Comparison of ENCODE assay signal across 8 cellular contexts in genomic region chr11:126115820-126116319, GRCh38. TPM values are rescaled to one million over a fixed set of nuclear protein-coding genes. Genes with fewer than 3 reads are reported as not detected.
A peak's percentile ranks its signal among the peaks of the same experiment; 100 is the strongest.
DNase-seq lines count a peak whose midpoint lies in the region; ATAC-seq, FAIRE-seq and TF ChIP-seq lines count a peak whose summit lies in the region.

No MANE protein-coding gene starts in this region.

- H3K9ac ChIP-seq in K562 (ENCODE audit: insufficient read depth in 1 of 2, low read depth in 2 of 2, low read length in 2 of 2), result peak overlapping the region in 1 of 2 experiments; percentile 43; a peak in 2 of 4 replicates

- FAIRE-seq in K562 (lab: Jason Lieb, UNC), result no peak

- no peak overlapping the region for H2AFZ ChIP-seq in K562 (ENCODE audit: low read depth, low read length)

- TF ChIP-seq POLR2A in K562 (conservative IDR thresholded peaks at IDR 0.05), result no peak
- TF ChIP-seq POLR2A in tibial nerve (IDR thresholded peaks at IDR 0.05), result no peak

- H3K27me3 ChIP-seq in BJ (ENCODE audit: control insufficient read depth, insufficient read depth, low read length) (no peaks in the 10 kb centered on the region), K562 (ENCODE audit: control insufficient read depth in 2 of 2, insufficient read depth in 2 of 2, low read length in 2 of 2) (peaks cover 37 to 88% of the 10 kb centered on the region in 2 experiments), left lung (no peaks in the 10 kb centered on the region), tibial nerve (no peaks in the 10 kb centered on the region)

- H3K27ac ChIP-seq in K562 (ENCODE audit: extremely low read depth, low read depth, low read length) (no peak overlapping the region), left lung (peak overlapping the region; percentile 64 to 65), tibial nerve (peak overlapping the region; percentile 35 to 91 (median 74))

- H3K9me3 ChIP-seq in K562 (replicated peaks; ENCODE audit: control insufficient read depth, insufficient read depth, low read depth, low read length), result no peaks in the 10 kb centered on the region
- no peaks in the 10 kb centered on the region for H3K9me3 ChIP-seq in left lung
- H3K9me3 ChIP-seq in tibial nerve, result no peaks in the 10 kb centered on the region

- WGBS in K562 (ENCODE audit: insufficient coverage, low coverage, missing lambda C conversion rate), result 1% methylated on average over 14 of the region's 14 CpGs
- WGBS in tibial nerve, 2 donors, result 14 to 22% methylated on average over 10 to 12 of the region's 14 CpGs

- H3K36me3 ChIP-seq in BJ (ENCODE audit: control insufficient read depth, insufficient read depth, low read length) (no peaks in the 10 kb centered on the region), K562 (ENCODE audit: control insufficient read depth, insufficient read depth, low read length) (no peaks in the 10 kb centered on the region), left lung (no peaks in the 10 kb centered on the region), tibial nerve (no peaks in the 10 kb centered on the region)

- intact Hi-C loops in K562 (cut with micrococcal nuclease), result no loop called here
- intact Hi-C loops in left lung (cut with DNase I), result no loop called here

- H3K4me1 ChIP-seq in K562 (replicated peaks in 1 of 2; ENCODE audit: control insufficient read depth in 2 of 2, insufficient read depth in 2 of 2, low read length in 2 of 2) (no peaks in the 10 kb centered on the region; a peak in 1 of 5 replicates), left lung (peaks cover 22 to 30% of the 10 kb centered on the region in 2 donors), tibial nerve (peaks cover 0 to 45% (median 33%) of the 10 kb centered on the region in 4 donors)

- peak in 1 of 2 experiments; percentile 42; a peak in 2 of 4 replicates for TF ChIP-seq RAD21 in K562 (CRISPR knock-in tag; conservative IDR thresholded peaks at IDR 0.05 in 1 of 2, IDR thresholded peaks at IDR 0.05 in 1 of 2)

- H4K20me1 ChIP-seq in K562 (replicated peaks; ENCODE audit: control insufficient read depth, insufficient read depth, low read length), result peaks cover 3% of the 10 kb centered on the region; the same call in 1 of the 2 replicates

- H3K4me2 ChIP-seq in K562 (ENCODE audit: insufficient read depth, low read length), result no peak overlapping the region

- BruUV-seq in K562 (replicated peaks; lab: Mats Ljungman, UMichigan), result no TSS peak

- POLR2A ChIA-PET in BJ (lab: Charles Lee) (no interaction called here), K562 (lab: Yijun Ruan, JAX) (interaction anchor here (1.1 kb wide), 1 partner anchor 77 kb away, joined by 4 read pairs; no protein-coding TSS in a partner anchor)

- DNase-seq in BJ (ENCODE audit: low read depth) (peak; percentile 71), NCI-H1436 treated with DMSO at 0.1 percent for 48 hours (lab: John Stamatoyannopoulos, UW) (peak; percentile 55), K562 (ENCODE audit: extremely low read depth in 1 of 4, low spot score in 3 of 4) (peak in 3 of 4 experiments; percentile 23 to 27 (median 24)), left lung (peak; percentile 80 to 82), tibial nerve (ENCODE audit: low spot score in 2 of 2) (peak; percentile 43 to 73), GM13976 (ENCODE audit: low spot score) (no peak), RPMI8226 (no peak)

- ATAC-seq in K562, result peak; percentile 78
- peak; percentile 84 for ATAC-seq in left lung
- no peak for ATAC-seq in GM19023 (IDR thresholded peaks at IDR 0.05; ENCODE audit: unreplicated experiment)

- no peak for TF ChIP-seq EP300 in K562 (IDR thresholded peaks at IDR 0.05; ENCODE audit: low read length)
- peak in 1 of 2 donors; percentile 71 for TF ChIP-seq EP300 in tibial nerve (IDR thresholded peaks at IDR 0.05)

- TF ChIP-seq CTCF in BJ (IDR thresholded peaks at IDR 0.05; ENCODE audit: insufficient read depth, low read depth, low read length) (peak; percentile 46), K562 (IDR thresholded peaks at IDR 0.05 in 2 of 3, conservative IDR thresholded peaks at IDR 0.05 in 1 of 3; ENCODE audit: insufficient read depth in 2 of 3, low read depth in 1 of 3, low read length in 3 of 3) (peak in 2 of 3 experiments; percentile 8 to 17; a peak in 1 of 6 replicates), left lung (IDR thresholded peaks at IDR 0.05) (no peak), tibial nerve (IDR thresholded peaks at IDR 0.05) (peak in 4 of 5 experiments; percentile 9 to 63 (median 28)), GM13976 (IDR thresholded peaks at IDR 0.05; ENCODE audit: borderline replicate concordance, control extremely low read depth, extremely low read depth, insufficient read depth, missing control alignments) (no peak)

- peaks cover 2% of the 10 kb centered on the region for H3K9me1 ChIP-seq in K562 (ENCODE audit: control insufficient read depth, insufficient read depth, low read length)

- CTCF ChIA-PET in BJ (lab: Yijun Ruan, JAX) (interaction anchor here (0.9 to 2.7 kb wide), 6 partner anchors 16 to 77 kb away, joined by 3 to 14 read pairs (median 4); partner anchors contain the start of gene CDON), K562 (lab: Yijun Ruan, JAX; ENCODE audit: low intra/inter-chr PET ratio) (no interaction called here)

- H3K4me3 ChIP-seq in BJ (ENCODE audit: low read depth, low read length) (no peak overlapping the region), K562 (no peak overlapping the region), left lung (no peak overlapping the region), tibial nerve (no peak overlapping the region)

- H3K79me2 ChIP-seq in K562 (ENCODE audit: control insufficient read depth, insufficient read depth, low read length), result no peaks in the 10 kb centered on the region

- in situ Hi-C loops in K562 (cut with MboI), result no loop called here
- in situ Hi-C loops in GM13976 (cut with MboI; ENCODE audit: low sequenced_read_pairs, unreplicated experiment), result no loop called here

TF ChIP-seq in K562, 482 proteins besides CTCF, POLR2A, EP300 and RAD21 (continues in another document):
- TF ChIP-seq FOXA3 (CRISPR knock-in tag; conservative IDR thresholded peaks at IDR 0.05 in 1 of 2, IDR thresholded peaks at IDR 0.05 in 1 of 2) (peak; percentile 24 to 58; a peak in 2 of 4 replicates), ZNF609 (CRISPR knock-in tag; IDR thresholded peaks at IDR 0.05; ENCODE audit: borderline replicate concordance) (no peak), ZBTB8A (IDR thresholded peaks at IDR 0.05; ENCODE audit: partially characterized antibody) (no peak), PHF20 (IDR thresholded peaks at IDR 0.05; ENCODE audit: partially characterized antibody) (no peak), FOXJ3 (CRISPR knock-in tag; IDR thresholded peaks at IDR 0.05) (0 out of 2 replicates have a peak, but pooled peaks have one; percentile 11), ZBTB17 (CRISPR knock-in tag; IDR thresholded peaks at IDR 0.05) (no peak), RFX1 (IDR thresholded peaks at IDR 0.05) (no peak)

RNA-seq across cellular contexts. Expression of gene CDON, which starts 53.2 kb away (rescaled TPM):
- polyA plus RNA-seq in BJ (2011; rRNA removed) (1.5 TPM in 2 replicates), K562 (2011; rRNA removed) (0.55 and 0.64 TPM in 2 replicates), K562 (2014; fragmentation: Illumina TruSeq; extraction: Trizol) (0.48 and 0.58 TPM in 2 replicates), K562 (2014; fragmentation: Nextera tagmentation; extraction: Ambion mirVana) (under 1 TPM; 0.08 to 0.14 TPM), K562 (2014; rRNA removed) (0.29 and 0.45 TPM in 2 replicates)
- polyA minus RNA-seq in BJ (2011; rRNA and poly(A)+ RNA removed), result 1.6 and 1.7 TPM in 2 replicates
- 0.76 and 1.2 TPM in 2 replicates for total RNA-seq in K562 (2011; cell fraction: chromatin; rRNA removed; ENCODE audit: low replicate concordance)
- 1.2 and 2.0 TPM in 2 replicates for total RNA-seq in K562 (2011; cell fraction: nucleolus; rRNA removed)
- total RNA-seq in K562 (2011; cell fraction: nucleoplasm; rRNA removed), result 0.88 and 1.1 TPM in 2 replicates
- total RNA-seq in K562 (2014; rRNA removed) (0.20 and 0.27 TPM in 2 replicates), K562 (2014; rRNA removed; fragmentation: Illumina TruSeq; extraction: Trizol) (0.35 and 0.44 TPM in 2 replicates), K562 (2015; rRNA removed; fragmentation: Illumina TruSeq; extraction: Trizol) (0.40 and 0.45 TPM in 2 replicates), K562 (2021) (0.45 and 0.58 TPM in 2 replicates), left lung (10 to 100 TPM; 10.7 to 16.3 TPM), tibial nerve (10 to 100 TPM; 14.4 to 25.9 (median 15.3) TPM)
- polyA plus RNA-seq in K562 (2011; cell fraction: cytosol; rRNA removed), result 0.28 and 0.56 TPM in 2 replicates
- 0.18 and 0.33 TPM in 2 replicates for polyA plus RNA-seq in K562 (2011; cell fraction: nucleus; rRNA removed)
- polyA plus RNA-seq in K562 (2012), result 0.37 and 0.42 TPM in 2 replicates
- 0.60 and 0.70 TPM in 2 replicates for polyA minus RNA-seq in K562 (2011; rRNA and poly(A)+ RNA removed)
- 0.46 and 1.3 TPM in 2 replicates for polyA minus RNA-seq in K562 (2011; cell fraction: cytosol; rRNA and poly(A)+ RNA removed)
- polyA minus RNA-seq in K562 (2011; cell fraction: nucleus; rRNA and poly(A)+ RNA removed), result 0.40 and 0.44 TPM in 2 replicates

Comparison
In these comparisons a context has a peak if more than half of its experiments do, and no peak if none do; other contexts are left out.
1. DNase-seq: peak in BJ (single experiment), NCI-H1436 treated with DMSO at 0.1 percent for 48 hours (single experiment), K562 (3 of 4), left lung (2 of 2) and tibial nerve (2 of 2); none in GM13976 (single experiment) and RPMI8226 (single experiment).
2. CTCF ChIP-seq: peak in BJ (single experiment), K562 (2 of 3) and tibial nerve (4 of 5); none in left lung (0 of 2) and GM13976 (single experiment).